1 cellular context compared by ENCODE assay signal in genomic region chr2:191622374-191623320, GRCh38.
TF ChIP-seq lines count a peak whose summit lies in the region.

No MANE protein-coding gene starts in this region.

TF ChIP-seq in IMR-90, 13 proteins besides CTCF, POLR2A, EP300 and RAD21:
- TF ChIP-seq USF2 (IDR thresholded peaks at IDR 0.05; ENCODE audit: low read depth, low read length) (no peak), NFE2L2 (IDR thresholded peaks at IDR 0.05; ENCODE audit: low read depth, low read length) (no peak), BHLHE40 (IDR thresholded peaks at IDR 0.05; ENCODE audit: low read depth, low read length) (no peak), MAFK (IDR thresholded peaks at IDR 0.05; ENCODE audit: low read depth, low read length) (no peak)
TF ChIP-seq in IMR-90: peak in this region for 0.
